ENCODE assay signal across 10 cellular contexts in genomic region chr9:1490341-1491115, GRCh38.
DNase-seq lines count a peak whose midpoint lies in the region; ATAC-seq and TF ChIP-seq lines count a peak whose summit lies in the region.
"Had no signal": no experiment of that assay in that cellular context is flagged by ENCODE, and none has a peak within 500 bp of the region (broad histone marks: within the 10 kb centered on the region; RNA-seq: fewer than 3 reads in every experiment).

No MANE protein-coding gene starts in this region.

- ATAC-seq in GM19467 (IDR thresholded peaks at IDR 0.05; ENCODE audit: unreplicated experiment): peak; percentile 55
- peak; percentile 68 for ATAC-seq in HG03045 (IDR thresholded peaks at IDR 0.05; ENCODE audit: unreplicated experiment)

- no peaks in the 10 kb centered on the region for H4K20me1 ChIP-seq in H9 (ENCODE audit: control insufficient read depth, insufficient read depth, insufficient read length)

- H3K56ac ChIP-seq in H9 (ENCODE audit: insufficient read length, low read depth, low read length): no peak overlapping the region

- no peak overlapping the region for H4K91ac ChIP-seq in H9 (ENCODE audit: insufficient read length, low read depth, low read length)

- H3K9ac ChIP-seq in H9 (ENCODE audit: extremely low read depth, insufficient read length, low read length): no peak overlapping the region

- no peak overlapping the region for H2BK20ac ChIP-seq in H9 (ENCODE audit: low read depth, low read length, poor library complexity, severe bottlenecking)

- in situ Hi-C loops in GM13977 (cut with MboI; ENCODE audit: low pct_unique_long_range_greater_than_20kb, low sequenced_read_pairs, unreplicated experiment): no loop called here

- H2BK15ac ChIP-seq in H9 (ENCODE audit: low read depth, low read length): no peak overlapping the region

- no peaks in the 10 kb centered on the region for H3K79me2 ChIP-seq in H9 (ENCODE audit: insufficient read depth, low read length)

- H3K4me1 ChIP-seq in H9 (ENCODE audit: insufficient read depth, low read length): no peaks in the 10 kb centered on the region

- H2AK5ac ChIP-seq in H9 (ENCODE audit: insufficient read length, low read length): no peak overlapping the region

- no peak for TF ChIP-seq CTCF in GM13977 (IDR thresholded peaks at IDR 0.05; ENCODE audit: extremely low read depth, insufficient read depth, missing control alignments)
- TF ChIP-seq CTCF in H9 (conservative IDR thresholded peaks at IDR 0.05): no peak

- no peak overlapping the region for H3K27ac Mint-ChIP-seq in H9

- no peak overlapping the region for H2BK12ac ChIP-seq in H9 (ENCODE audit: insufficient read length, low read depth, low read length)

- H3K23ac ChIP-seq in H9 (ENCODE audit: insufficient read length, low read depth, low read length): no peak overlapping the region

- peaks cover 2 to 8% (median 2%) of the 10 kb centered on the region in 3 experiments; a peak in 5 of 7 replicates for H3K36me3 Mint-ChIP-seq in H9 (ENCODE audit: insufficient read depth in 1 of 3, low read depth in 3 of 3)

- H3K79me1 ChIP-seq in H9 (ENCODE audit: insufficient read depth, low read depth, low read length, poor library complexity, severe bottlenecking): no peaks in the 10 kb centered on the region

- no peak overlapping the region for H3K4ac ChIP-seq in H9 (ENCODE audit: low read depth, low read length)

- no peaks in the 10 kb centered on the region; the same call in 1 of the 2 replicates for H3K27me3 Mint-ChIP-seq in H9 (ENCODE audit: low read depth)

- no peak overlapping the region for H3K14ac ChIP-seq in H9 (ENCODE audit: insufficient read depth, low read length)

- H2BK120ac ChIP-seq in H9 (ENCODE audit: low read depth, low read length, poor library complexity, severe bottlenecking): no peak overlapping the region

- no peak overlapping the region for H3K4me3 Mint-ChIP-seq in H9

- H3K27ac ChIP-seq in H9 (ENCODE audit: insufficient read length, low read depth, low read length): no peak overlapping the region

- H2AFZ ChIP-seq in H9 (ENCODE audit: low read length): no peak overlapping the region

- no peak overlapping the region for H3K4me3 ChIP-seq in MG63

- H3K18ac ChIP-seq in H9 (ENCODE audit: insufficient read length, low read depth, low read length): no peak overlapping the region

- H3K9me3 Mint-ChIP-seq in H9: peaks cover 11 to 48% of the 10 kb centered on the region in 2 experiments

- H3K27me3 ChIP-seq in MG63 (no peaks in the 10 kb centered on the region), H9 (ENCODE audit: insufficient read depth, low read length) (no peaks in the 10 kb centered on the region)

- no peaks in the 10 kb centered on the region for H3K36me3 ChIP-seq in MG63

- H2BK5ac ChIP-seq in H9 (ENCODE audit: insufficient read length, low read length): no peak overlapping the region

- H3K9me3 ChIP-seq in MG63 (no peaks in the 10 kb centered on the region), H9 (ENCODE audit: control insufficient read depth, low read depth, low read length) (peaks cover 8% of the 10 kb centered on the region)

- no peak overlapping the region for H3T11ph ChIP-seq in H9 (ENCODE audit: low read length)

- no peak overlapping the region for H4K8ac ChIP-seq in H9 (replicated peaks; ENCODE audit: insufficient read length, low read depth, low read length)

- DNase-seq in GM13977 (ENCODE audit: low spot score): peak; percentile 24
- DNase-seq in astrocyte of the hippocampus (ENCODE audit: low read depth, low spot score): peak; percentile 9
- no peak for DNase-seq in globus pallidus (ENCODE audit: low spot score)
- DNase-seq in activated effector memory CD4-positive, alpha-beta T cell treated with anti-CD3 and anti-CD28 coated beads, Interleukin-2, amount 50 U/mL, for 16 hours: no peak
- DNase-seq in MG63: no peak
- DNase-seq in H9: no peak
- DNase-seq: caudate nucleus, COR-L47 had no signal

- no peak overlapping the region for H4K5ac ChIP-seq in H9 (ENCODE audit: insufficient read length, low read depth, low read length)

- no peak overlapping the region for H3K4me2 ChIP-seq in H9 (ENCODE audit: insufficient read depth, insufficient read length, low read length)

- H3K4me1 Mint-ChIP-seq in H9: peaks cover 0 to 4% of the 10 kb centered on the region in 2 experiments; a peak in 2 of 4 replicates

- no peaks in the 10 kb centered on the region for H3K23me2 ChIP-seq in H9 (ENCODE audit: insufficient read length, low read depth, low read length, poor library complexity, severe bottlenecking)

- no CpG with 5 or more reads among the region's 6 CpGs for WGBS in H9 (ENCODE audit: extremely low coverage, insufficient read length, low lambda C conversion rate)

Comparison
In these comparisons a context has a peak if more than half of its experiments do, and no peak if none do; other contexts are left out.
1. DNase-seq: peak in GM13977 (single experiment) and astrocyte of the hippocampus (single experiment); none in globus pallidus (single experiment), activated effector memory CD4-positive, alpha-beta T cell treated with anti-CD3 and anti-CD28 coated beads, Interleukin-2, amount 50 U/mL, for 16 hours (single experiment), MG63 (single experiment) and H9 (single experiment).